Comparison of ENCODE assay signal across 25 cellular contexts in genomic region chr13:30499338-30499737, GRCh38.
"Had no signal": no experiment of that assay in that cellular context is flagged by ENCODE, and none has a peak within 500 bp of the region (broad histone marks: within the 10 kb centered on the region; RNA-seq: fewer than 3 reads in every experiment).

No MANE protein-coding gene starts in this region.

- H3K27me3 ChIP-seq: pancreas, testis, uterus had no signal

- H3K27ac ChIP-seq: lower lobe of right lung, pancreas, psoas muscle, testis, uterus had no signal

- DNase-seq: activated B cell treated with CpG ODN at 0.5 μM for 24 hours; activated CD4-positive, alpha-beta memory T cell treated with anti-CD3 and anti-CD28 coated beads for 36 hours; activated CD4-positive, alpha-beta T cell treated with anti-CD3 and anti-CD28 coated beads for 4 hours; activated naive CD4-positive, alpha-beta T cell treated with anti-CD3 and anti-CD28 coated beads for 36 hours; activated naive CD8-positive, alpha-beta T cell treated with anti-CD3 and anti-CD28 coated beads, Interleukin-2, amount 10 ng/mL, durations not matched to agents 7 days and 5 days; activated T-cell treated with anti-CD3 and anti-CD28 coated beads, Interleukin-2, amount 50 U/mL, for 48 hours; amniotic stem cell; caudate nucleus; effector CD4-positive, alpha-beta T cell; foreskin melanocyte; kidney; lower lobe of right lung; mesendoderm; mucosa of descending colon; nephron progenitor cell; pancreas; psoas muscle; right cardiac atrium; stimulated activated CD4-positive, alpha-beta T cell treated with anti-CD3 and anti-CD28 coated beads, Interleukin-12 subunit alpha, Interleukin-12 subunit beta, amount 100 ng/mL, for 4 hours; testis; trophoblast cell; uterus had no signal

- H3K4me1 ChIP-seq: lower lobe of right lung, psoas muscle, testis, uterus had no signal

- FAIRE-seq: endometrium, kidney, pancreas had no signal

- H3K27ac Mint-ChIP-seq: activated B cell treated with CpG ODN at 0.5 μM for 24 hours; activated CD4-positive, alpha-beta memory T cell treated with anti-CD3 and anti-CD28 coated beads for 36 hours; activated naive CD4-positive, alpha-beta T cell treated with anti-CD3 and anti-CD28 coated beads for 36 hours; activated naive CD8-positive, alpha-beta T cell treated with anti-CD3 and anti-CD28 coated beads, Interleukin-2, amount 10 ng/mL, durations not matched to agents 7 days and 5 days; brain; dendritic cell treated with granulocyte-macrophage colony-stimulating factor and Interleukin-4, amounts not matched to agents 40 ng/mL and 50 ng/mL, for 4 days; nephron progenitor cell had no signal

- H3K4me1 Mint-ChIP-seq: activated B cell treated with CpG ODN at 0.5 μM for 24 hours, brain, nephron progenitor cell had no signal

- H3K4me3 ChIP-seq: lower lobe of right lung, mucosa of descending colon, pancreas, psoas muscle, testis, uterus had no signal

- H3K4me3 Mint-ChIP-seq: activated B cell treated with CpG ODN at 0.5 μM for 24 hours; activated CD4-positive, alpha-beta memory T cell treated with anti-CD3 and anti-CD28 coated beads for 36 hours; activated naive CD4-positive, alpha-beta T cell treated with anti-CD3 and anti-CD28 coated beads for 36 hours; activated naive CD8-positive, alpha-beta T cell treated with anti-CD3 and anti-CD28 coated beads, Interleukin-2, amount 10 ng/mL, durations not matched to agents 7 days and 5 days; brain; dendritic cell treated with granulocyte-macrophage colony-stimulating factor and Interleukin-4, amounts not matched to agents 40 ng/mL and 50 ng/mL, for 4 days; nephron progenitor cell had no signal

- H3K36me3 ChIP-seq: lower lobe of right lung, pancreas, uterus had no signal

- H3K9me3 Mint-ChIP-seq: activated B cell treated with CpG ODN at 0.5 μM for 24 hours; activated CD4-positive, alpha-beta memory T cell treated with anti-CD3 and anti-CD28 coated beads for 36 hours; activated naive CD4-positive, alpha-beta T cell treated with anti-CD3 and anti-CD28 coated beads for 36 hours; activated naive CD8-positive, alpha-beta T cell treated with anti-CD3 and anti-CD28 coated beads, Interleukin-2, amount 10 ng/mL, durations not matched to agents 7 days and 5 days; brain; dendritic cell treated with granulocyte-macrophage colony-stimulating factor and Interleukin-4, amounts not matched to agents 40 ng/mL and 50 ng/mL, for 4 days; nephron progenitor cell had no signal

- H3K27me3 Mint-ChIP-seq: activated B cell treated with CpG ODN at 0.5 μM for 24 hours; activated CD4-positive, alpha-beta memory T cell treated with anti-CD3 and anti-CD28 coated beads for 36 hours; activated naive CD8-positive, alpha-beta T cell treated with anti-CD3 and anti-CD28 coated beads, Interleukin-2, amount 10 ng/mL, durations not matched to agents 7 days and 5 days; brain; dendritic cell treated with granulocyte-macrophage colony-stimulating factor and Interleukin-4, amounts not matched to agents 40 ng/mL and 50 ng/mL, for 4 days had no signal

- H3K9me3 ChIP-seq: lower lobe of right lung, mucosa of descending colon, pancreas, psoas muscle, testis, uterus had no signal

- ATAC-seq: lower lobe of right lung, mucosa of descending colon, pancreas, psoas muscle, right cardiac atrium had no signal

- H3K36me3 Mint-ChIP-seq: activated CD4-positive, alpha-beta memory T cell treated with anti-CD3 and anti-CD28 coated beads for 36 hours; activated naive CD8-positive, alpha-beta T cell treated with anti-CD3 and anti-CD28 coated beads, Interleukin-2, amount 10 ng/mL, durations not matched to agents 7 days and 5 days; brain had no signal
